ENCODE assay signal across 22 cellular contexts in genomic region chr11:12516387-12517110, GRCh38.
A peak's percentile ranks its signal among the peaks of the same experiment; 100 is the strongest.
DNase-seq lines count a peak whose midpoint lies in the region; ATAC-seq, FAIRE-seq and TF ChIP-seq lines count a peak whose summit lies in the region.
"Had no signal": no experiment of that assay in that cellular context is flagged by ENCODE, and none has a peak within 500 bp of the region (broad histone marks: within the 10 kb centered on the region; RNA-seq: fewer than 3 reads in every experiment).

No MANE protein-coding gene starts in this region.

- H3K4me1 ChIP-seq in HepG2 (ENCODE audit: insufficient read depth, low read length) (no peaks in the 10 kb centered on the region), right lobe of liver (no peaks in the 10 kb centered on the region)

- no peak overlapping the region for H3K27ac Mint-ChIP-seq in glutamatergic neuron (ENCODE audit: unreplicated experiment)
- H3K27ac Mint-ChIP-seq in type B pancreatic cell: peak overlapping the region; percentile 6

- H3K9me3 Mint-ChIP-seq in glutamatergic neuron (ENCODE audit: unreplicated experiment) (peaks cover 2% of the 10 kb centered on the region), type B pancreatic cell (no peaks in the 10 kb centered on the region)
- H3K9me3 Mint-ChIP-seq: CD4-positive, alpha-beta memory T cell had no signal

- CTCF ChIA-PET in HepG2 (lab: Yijun Ruan, JAX; ENCODE audit: low intra/inter-chr PET ratio, low total read pairs): no interaction called here

- H3K4me3 Mint-ChIP-seq in glutamatergic neuron (ENCODE audit: unreplicated experiment) (no peak overlapping the region), type B pancreatic cell (no peak overlapping the region)
- H3K4me3 Mint-ChIP-seq: CD4-positive, alpha-beta memory T cell had no signal

- H2AFZ ChIP-seq in HepG2 (ENCODE audit: low read length): no peak overlapping the region
- H2AFZ ChIP-seq: PC-9 had no signal

- peaks cover 2% of the 10 kb centered on the region for H3K27me3 Mint-ChIP-seq in glutamatergic neuron (ENCODE audit: unreplicated experiment)
- no peaks in the 10 kb centered on the region for H3K27me3 Mint-ChIP-seq in type B pancreatic cell

- H3K36me3 ChIP-seq in HepG2 (replicated peaks in 1 of 2; ENCODE audit: control insufficient read depth in 1 of 2, insufficient read depth in 2 of 2, low read length in 2 of 2) (no peaks in the 10 kb centered on the region), right lobe of liver (no peaks in the 10 kb centered on the region)
- H3K36me3 ChIP-seq: BLaER1, SJCRH30 had no signal

- no peaks in the 10 kb centered on the region for H3K27me3 ChIP-seq in HepG2 (ENCODE audit: control insufficient read depth in 1 of 2, insufficient read depth in 2 of 2, low read length in 2 of 2)
- H3K27me3 ChIP-seq in right lobe of liver: no peaks in the 10 kb centered on the region
- H3K27me3 ChIP-seq: BLaER1, SJCRH30 had no signal

- in situ Hi-C loops in HepG2 (cut with HindIII; ENCODE audit: extremely low pct_ligation_motif_present, low pct_unique_long_range_greater_than_20kb): no loop called here
- in situ Hi-C loops in GM13977 (cut with MboI; ENCODE audit: low pct_unique_long_range_greater_than_20kb, low sequenced_read_pairs, unreplicated experiment): no loop called here

- no peaks in the 10 kb centered on the region for H3K9me3 ChIP-seq in HepG2 (ENCODE audit: low read length)
- no peaks in the 10 kb centered on the region for H3K9me3 ChIP-seq in right lobe of liver
- H3K9me3 ChIP-seq: BLaER1, SJCRH30 had no signal

- no TSS peak for BruUV-seq in HepG2 (replicated peaks; lab: Mats Ljungman, UMichigan)

- no peaks in the 10 kb centered on the region for H3K36me3 Mint-ChIP-seq in glutamatergic neuron (ENCODE audit: unreplicated experiment)
- peaks cover 21% of the 10 kb centered on the region for H3K36me3 Mint-ChIP-seq in type B pancreatic cell
- H3K36me3 Mint-ChIP-seq: CD4-positive, alpha-beta memory T cell had no signal

- H3K4me1 Mint-ChIP-seq in glutamatergic neuron (ENCODE audit: low read depth, unreplicated experiment) (peaks cover 25% of the 10 kb centered on the region), type B pancreatic cell (ENCODE audit: unreplicated experiment) (peaks cover 11% of the 10 kb centered on the region)
- H3K4me1 Mint-ChIP-seq: CD4-positive, alpha-beta memory T cell had no signal

- ATAC-seq in HepG2: peak; percentile 51; the same call in 2 of the 3 replicates
- ATAC-seq in right lobe of liver: no peak
- ATAC-seq: HCT116 had no signal

- WGBS in HepG2 (ENCODE audit: low lambda C conversion rate): 84% methylated on average over 4 of the region's 4 CpGs
- 81% methylated on average over 3 of the region's 4 CpGs for WGBS in right lobe of liver (ENCODE audit: insufficient coverage, low coverage, low lambda C conversion rate, missing lambda C conversion rate)

- no peaks in the 10 kb centered on the region for H3K79me2 ChIP-seq in HepG2 (ENCODE audit: insufficient read depth, low read length)

- TF ChIP-seq CTCF in HepG2 (CRISPR knock-in tag; IDR thresholded peaks at IDR 0.05) (no peak), right lobe of liver (IDR thresholded peaks at IDR 0.05) (no peak), glutamatergic neuron (IDR thresholded peaks at IDR 0.05; ENCODE audit: partially characterized antibody, unreplicated experiment) (no peak), type B pancreatic cell (conservative IDR thresholded peaks at IDR 0.05) (no peak), GM13977 (IDR thresholded peaks at IDR 0.05; ENCODE audit: extremely low read depth, insufficient read depth, missing control alignments) (no peak)

- DNase-seq in HepG2 (ENCODE audit: low spot score) (no peak), right lobe of liver (no peak), glutamatergic neuron (peak; percentile 37), posterior vena cava (ENCODE audit: low spot score) (peak; percentile 80), type B pancreatic cell (ENCODE audit: extremely low spot score, unreplicated experiment) (no peak), activated T-cell treated with anti-CD3 and anti-CD28 coated beads for 4 hours (no peak), middle frontal gyrus (ENCODE audit: extremely low spot score, low spot score) (no peak), GM13977 (ENCODE audit: low spot score) (no peak)
- DNase-seq: CD4-positive, alpha-beta memory T cell; GOT3; KBM-7; NCI-H1048; NCI-H1436 treated with DMSO at 0.1 percent for 48 hours; NCI-H2029; NCI-H345; NCI-H524 treated with DMSO at 0.1 percent for 48 hours; SJCRH30 had no signal

- H3K4me3 ChIP-seq in HepG2 (replicated peaks in 1 of 3; ENCODE audit: insufficient read depth in 1 of 3, low read depth in 2 of 3, low read length in 3 of 3): no peak overlapping the region
- H3K4me3 ChIP-seq in right lobe of liver: no peak overlapping the region
- H3K4me3 ChIP-seq: BLaER1, PC-9, SJCRH30 had no signal

- H3K9ac ChIP-seq in HepG2 (ENCODE audit: insufficient read depth, low read depth, low read length): no peak overlapping the region
- H3K9ac ChIP-seq: BLaER1 had no signal

- no peaks in the 10 kb centered on the region for H4K20me1 ChIP-seq in HepG2 (ENCODE audit: insufficient read depth, low read length)
- H4K20me1 ChIP-seq: BLaER1 had no signal

- FAIRE-seq in HepG2 (lab: Jason Lieb, UNC): no peak
- FAIRE-seq: GM12892 had no signal

- intact Hi-C loops in HepG2 (cut with micrococcal nuclease; ENCODE audit: unreplicated experiment): no loop called here
- intact Hi-C loops in right lobe of liver (cut with DNase I): no loop called here
- intact Hi-C loops in posterior vena cava (cut with DNase I): no loop called here

- no peak for TF ChIP-seq EP300 in HepG2 (IDR thresholded peaks at IDR 0.05; ENCODE audit: low read depth in 2 of 2, low read length in 2 of 2)
- TF ChIP-seq EP300 in HepG2 (CRISPR knock-in tag; IDR thresholded peaks at IDR 0.05; ENCODE audit: borderline replicate concordance): no peak

- no peak for TF ChIP-seq POLR2A in HepG2 (IDR thresholded peaks at IDR 0.05; ENCODE audit: insufficient read depth in 1 of 2, low read depth in 2 of 2, low read length in 2 of 2)
- TF ChIP-seq POLR2A in right lobe of liver (IDR thresholded peaks at IDR 0.05): no peak

- no peak for TF ChIP-seq RAD21 in HepG2 (CRISPR knock-in tag; IDR thresholded peaks at IDR 0.05)

- POLR2A ChIA-PET in HepG2 (lab: Yijun Ruan, JAX): no interaction called here

- no peak overlapping the region for H3K4me2 ChIP-seq in HepG2 (ENCODE audit: low read depth, low read length)
- H3K4me2 ChIP-seq: BLaER1, PC-9 had no signal

- H3K27ac ChIP-seq in HepG2 (ENCODE audit: extremely low read length, insufficient read depth, low read length) (no peak overlapping the region), right lobe of liver (no peak overlapping the region)
- H3K27ac ChIP-seq: BLaER1, PC-9, RWPE1, SJCRH30 had no signal

TF ChIP-seq in HepG2, 621 proteins besides CTCF, POLR2A, EP300 and RAD21:
- TF ChIP-seq, protein P1, sequence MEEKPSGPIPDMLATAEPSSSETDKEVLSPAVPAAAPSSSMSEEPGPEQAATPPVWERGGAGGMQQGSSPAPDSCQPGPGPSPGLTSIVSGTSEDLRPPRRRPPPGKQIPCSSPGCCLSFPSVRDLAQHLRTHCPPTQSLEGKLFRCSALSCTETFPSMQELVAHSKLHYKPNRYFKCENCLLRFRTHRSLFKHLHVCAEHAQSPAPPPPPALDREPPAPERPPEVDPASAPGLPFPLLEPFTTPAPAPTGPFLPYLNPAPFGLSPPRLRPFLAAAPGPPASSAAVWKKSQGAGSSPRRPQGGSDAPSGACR (CRISPR knock-in tag; IDR thresholded peaks at IDR 0.05): no peak
- no peak for TF ChIP-seq SNAI1 (CRISPR knock-in tag; IDR thresholded peaks at IDR 0.05; ENCODE audit: borderline replicate concordance)
- no peak for TF ChIP-seq ZNF775 (CRISPR knock-in tag; IDR thresholded peaks at IDR 0.05; ENCODE audit: borderline replicate concordance)
- TF ChIP-seq SPEN (CRISPR knock-in tag; IDR thresholded peaks at IDR 0.05; ENCODE audit: low read depth): no peak
- no peak for TF ChIP-seq ZNF557 (CRISPR knock-in tag; IDR thresholded peaks at IDR 0.05)
- no peak for TF ChIP-seq E2F5 (CRISPR knock-in tag; conservative IDR thresholded peaks at IDR 0.05)
- no peak for TF ChIP-seq ZMYM2 (CRISPR knock-in tag; IDR thresholded peaks at IDR 0.05)

Comparison
In these comparisons a context has a peak if more than half of its experiments do, and no peak if none do; other contexts are left out.
1. DNase-seq: peak in glutamatergic neuron (single experiment) and posterior vena cava (single experiment); none in HepG2 (single experiment), right lobe of liver (0 of 3), type B pancreatic cell (single experiment), activated T-cell treated with anti-CD3 and anti-CD28 coated beads for 4 hours (single experiment), middle frontal gyrus (single experiment) and GM13977 (single experiment).